1 cellular context compared by ENCODE assay signal in the genomic region with DNA sequence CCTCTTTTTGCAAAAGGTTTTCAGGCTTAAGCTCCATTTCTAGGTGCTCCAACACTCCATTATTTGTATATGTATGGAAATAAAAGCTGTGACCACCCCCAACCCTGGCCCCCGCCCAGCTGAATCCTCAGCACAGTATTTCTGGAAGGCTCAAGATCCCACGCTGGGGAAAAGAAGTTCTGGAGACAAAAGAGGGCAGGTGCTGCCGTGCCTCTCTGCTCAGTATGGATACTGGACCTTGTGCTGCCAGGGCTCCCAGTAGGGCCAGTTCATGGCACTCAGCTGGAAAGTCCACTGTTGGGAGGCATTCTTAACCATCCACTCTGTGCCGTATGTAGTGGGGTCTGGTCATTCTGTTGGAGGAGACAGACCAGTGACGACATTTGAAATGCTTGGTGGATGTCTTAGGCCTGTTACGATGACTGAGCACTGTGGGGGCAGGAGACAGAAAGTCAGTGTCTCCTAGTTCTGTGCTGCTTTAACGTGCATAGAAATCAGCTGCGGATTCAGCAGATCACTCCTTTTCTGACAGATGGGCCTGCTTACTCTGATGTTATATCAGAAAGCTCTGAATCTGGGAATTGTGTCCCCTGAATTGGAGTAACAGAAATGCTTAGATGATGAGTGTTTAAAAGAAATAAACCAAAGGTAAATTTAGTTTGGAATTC.
TF ChIP-seq lines count a peak whose summit lies in the region.

No MANE protein-coding gene starts in this region.

TF ChIP-seq in GM12878, 131 proteins besides CTCF, POLR2A, EP300 and RAD21 (continued from another document):
- TF ChIP-seq ZBTB4 (CRISPR knock-in tag; IDR thresholded peaks at IDR 0.05), result no peak
- no peak for TF ChIP-seq NBN (IDR thresholded peaks at IDR 0.05)
- TF ChIP-seq CREB1 (IDR thresholded peaks at IDR 0.05; ENCODE audit: low read depth), result no peak
- TF ChIP-seq ZNF592 (IDR thresholded peaks at IDR 0.05), result no peak
- TF ChIP-seq, protein P1, sequence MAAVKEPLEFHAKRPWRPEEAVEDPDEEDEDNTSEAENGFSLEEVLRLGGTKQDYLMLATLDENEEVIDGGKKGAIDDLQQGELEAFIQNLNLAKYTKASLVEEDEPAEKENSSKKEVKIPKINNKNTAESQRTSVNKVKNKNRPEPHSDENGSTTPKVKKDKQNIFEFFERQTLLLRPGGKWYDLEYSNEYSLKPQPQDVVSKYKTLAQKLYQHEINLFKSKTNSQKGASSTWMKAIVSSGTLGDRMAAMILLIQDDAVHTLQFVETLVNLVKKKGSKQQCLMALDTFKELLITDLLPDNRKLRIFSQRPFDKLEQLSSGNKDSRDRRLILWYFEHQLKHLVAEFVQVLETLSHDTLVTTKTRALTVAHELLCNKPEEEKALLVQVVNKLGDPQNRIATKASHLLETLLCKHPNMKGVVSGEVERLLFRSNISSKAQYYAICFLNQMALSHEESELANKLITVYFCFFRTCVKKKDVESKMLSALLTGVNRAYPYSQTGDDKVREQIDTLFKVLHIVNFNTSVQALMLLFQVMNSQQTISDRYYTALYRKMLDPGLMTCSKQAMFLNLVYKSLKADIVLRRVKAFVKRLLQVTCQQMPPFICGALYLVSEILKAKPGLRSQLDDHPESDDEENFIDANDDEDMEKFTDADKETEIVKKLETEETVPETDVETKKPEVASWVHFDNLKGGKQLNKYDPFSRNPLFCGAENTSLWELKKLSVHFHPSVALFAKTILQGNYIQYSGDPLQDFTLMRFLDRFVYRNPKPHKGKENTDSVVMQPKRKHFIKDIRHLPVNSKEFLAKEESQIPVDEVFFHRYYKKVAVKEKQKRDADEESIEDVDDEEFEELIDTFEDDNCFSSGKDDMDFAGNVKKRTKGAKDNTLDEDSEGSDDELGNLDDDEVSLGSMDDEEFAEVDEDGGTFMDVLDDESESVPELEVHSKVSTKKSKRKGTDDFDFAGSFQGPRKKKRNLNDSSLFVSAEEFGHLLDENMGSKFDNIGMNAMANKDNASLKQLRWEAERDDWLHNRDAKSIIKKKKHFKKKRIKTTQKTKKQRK (IDR thresholded peaks at IDR 0.05; ENCODE audit: low read depth, low read length), result no peak
